In the genomic region with DNA sequence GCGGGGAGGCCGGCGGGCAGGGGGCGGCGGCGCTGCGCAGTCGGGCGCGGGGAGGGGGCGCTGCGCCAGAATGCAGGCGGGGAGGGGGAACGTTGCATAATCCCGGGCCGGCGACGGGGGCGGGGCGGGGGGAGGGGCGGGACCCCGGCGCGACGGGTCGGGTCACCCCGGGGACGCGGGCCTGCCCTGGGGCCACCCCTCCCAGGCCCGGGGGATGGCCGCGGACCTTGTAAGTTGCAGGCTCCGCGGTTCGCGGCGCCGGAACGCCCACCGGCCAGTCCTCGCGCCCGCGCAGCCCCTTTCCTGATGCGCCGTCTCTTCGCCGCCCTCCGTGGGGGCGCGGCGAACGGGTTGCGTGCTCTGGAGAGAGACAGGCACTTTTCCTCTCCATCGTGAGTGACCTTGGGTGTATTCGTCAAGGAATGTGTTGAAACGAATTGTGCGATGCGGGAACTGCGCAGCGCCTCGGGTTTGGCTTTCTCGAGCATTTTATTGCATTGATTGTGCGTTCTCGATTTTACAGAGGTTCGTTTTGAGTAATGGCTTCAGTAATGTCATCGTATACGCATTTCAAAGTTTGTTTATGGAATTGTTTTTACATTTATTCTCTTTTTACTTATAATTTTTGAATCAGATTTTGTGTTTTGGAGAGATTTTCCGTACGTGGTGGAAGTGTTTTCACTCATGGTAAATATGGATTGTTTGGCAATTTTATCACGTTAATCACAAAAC, we compare ENCODE assay signal across 9 cellular contexts. TPM values are rescaled to one million over a fixed set of nuclear protein-coding genes. Genes with fewer than 3 reads are reported as not detected.
DNase-seq lines count a peak whose midpoint lies in the region; ATAC-seq, FAIRE-seq and TF ChIP-seq lines count a peak whose summit lies in the region.
"Had no signal": no experiment of that assay in that cellular context is flagged by ENCODE, and none has a peak within 500 bp of the region (broad histone marks: within the 10 kb centered on the region; RNA-seq: fewer than 3 reads in every experiment).

No MANE protein-coding gene starts in this region.

- peaks cover 37% of the 10 kb centered on the region for H3K4me1 Mint-ChIP-seq in activated naive CD8-positive, alpha-beta T cell treated with anti-CD3 and anti-CD28 coated beads for 36 hours

- in situ Hi-C loops in Caki2 (cut with HindIII; ENCODE audit: low pct_unique_long_range_greater_than_20kb, low sequenced_read_pairs) = no loop called here

- H4K20me1 ChIP-seq in osteoblast (ENCODE audit: insufficient read depth, low read length) = peaks cover 5% of the 10 kb centered on the region

- peak overlapping the region; percentile 78 for H2AFZ ChIP-seq in osteoblast (ENCODE audit: low read length)

- DNase-seq in Caki2 (ENCODE audit: low read depth) (peak; percentile 70), HPDE6-E6E7 (ENCODE audit: extremely low spot score) (peak; percentile 20), RPMI8226 (peak; percentile 32), cardiac muscle cell (ENCODE audit: low read depth in 1 of 2, low spot score in 1 of 2) (peak; percentile 76 to 90), osteoblast (ENCODE audit: insufficient read length, low spot score, missing footprints) (peak; percentile 92), urothelium cell line (ENCODE audit: low spot score) (peak; percentile 70)
- DNase-seq in activated naive CD8-positive, alpha-beta T cell treated with anti-CD3 and anti-CD28 coated beads for 36 hours = peak; percentile 66

- no peaks in the 10 kb centered on the region for H3K9me3 ChIP-seq in cardiac muscle cell (ENCODE audit: low read depth)
- no peaks in the 10 kb centered on the region for H3K9me3 ChIP-seq in osteoblast (ENCODE audit: low read depth, low read length)

- H3K4me3 ChIP-seq in cardiac muscle cell (peak overlapping the region; percentile 94), osteoblast (ENCODE audit: insufficient read depth, low read length) (peak overlapping the region; percentile 95)

- H3K27ac ChIP-seq in cardiac muscle cell = peak overlapping the region; percentile 99
- peak overlapping the region; percentile 80 for H3K27ac ChIP-seq in osteoblast (ENCODE audit: low read depth, low read length)

- no peaks in the 10 kb centered on the region for H3K9me3 Mint-ChIP-seq in activated naive CD8-positive, alpha-beta T cell treated with anti-CD3 and anti-CD28 coated beads for 36 hours

- peak overlapping the region; percentile 79 for H3K4me2 ChIP-seq in osteoblast (ENCODE audit: insufficient read depth, low read length)

- ATAC-seq in GM21360 (IDR thresholded peaks at IDR 0.05; ENCODE audit: unreplicated experiment) = peak; percentile 32

- peak overlapping the region; percentile 89 for H3K27ac Mint-ChIP-seq in activated naive CD8-positive, alpha-beta T cell treated with anti-CD3 and anti-CD28 coated beads for 36 hours

- H3K27me3 ChIP-seq in cardiac muscle cell (no peaks in the 10 kb centered on the region), osteoblast (ENCODE audit: insufficient read depth, low read length) (no peaks in the 10 kb centered on the region)

- H3K36me3 ChIP-seq in cardiac muscle cell = no peaks in the 10 kb centered on the region
- peaks cover 10% of the 10 kb centered on the region for H3K36me3 ChIP-seq in osteoblast (ENCODE audit: insufficient read depth, low read length)

- no peak for TF ChIP-seq CTCF in cardiac muscle cell (IDR thresholded peaks at IDR 0.05; ENCODE audit: low read depth, low read length)
- no peak for TF ChIP-seq CTCF in osteoblast (IDR thresholded peaks at IDR 0.05; ENCODE audit: extremely low read depth, low read depth, low read length)

- peaks cover 16% of the 10 kb centered on the region for H3K36me3 Mint-ChIP-seq in activated naive CD8-positive, alpha-beta T cell treated with anti-CD3 and anti-CD28 coated beads for 36 hours

- H3K4me1 ChIP-seq in cardiac muscle cell (ENCODE audit: low read depth) (peaks cover 6% of the 10 kb centered on the region), osteoblast (ENCODE audit: insufficient read depth, low read length) (peaks cover 33% of the 10 kb centered on the region)

- peak overlapping the region; percentile 87 for H3K4me3 Mint-ChIP-seq in activated naive CD8-positive, alpha-beta T cell treated with anti-CD3 and anti-CD28 coated beads for 36 hours

- H3K27me3 Mint-ChIP-seq in activated naive CD8-positive, alpha-beta T cell treated with anti-CD3 and anti-CD28 coated beads for 36 hours = no peaks in the 10 kb centered on the region

- no peak for FAIRE-seq in urothelium cell line (lab: Jason Lieb, UNC)
- FAIRE-seq: endometrium had no signal

- H3K79me2 ChIP-seq in osteoblast (ENCODE audit: insufficient read depth, low read length) = peaks cover 57% of the 10 kb centered on the region

RNA-seq across cellular contexts. Expression of a gene that starts 0.8 kb away (rescaled TPM):
- 83.5 and 85.7 TPM in 2 replicates for total RNA-seq in Caki2 (2014; rRNA removed; shearing (Covaris generic); ENCODE audit: low replicate concordance)
- 10 to 100 TPM; 37.7 to 39.0 TPM for total RNA-seq in activated naive CD8-positive, alpha-beta T cell treated with anti-CD3 and anti-CD28 coated beads for 36 hours
- total RNA-seq in cardiac muscle cell (59.0 and 67.5 TPM in 2 replicates), osteoblast (159 and 162 TPM in 2 replicates)
- polyA plus RNA-seq in cardiac muscle cell = 57.6 and 63.6 TPM in 2 replicates

Comparison
In these comparisons a context has a peak if more than half of its experiments do, and no peak if none do; other contexts are left out.
1. Peak in every context shown above with its lines: DNase-seq, ATAC-seq, H3K4me3 ChIP-seq and H3K27ac ChIP-seq.
2. DNase-seq: peak in every context shown above with its lines; median percentile 92 in osteoblast; 83 in cardiac muscle cell; 70 in Caki2; 70 in urothelium cell line; 66 in activated naive CD8-positive, alpha-beta T cell treated with anti-CD3 and anti-CD28 coated beads for 36 hours; 32 in RPMI8226; 20 in HPDE6-E6E7.